ENCODE assay signal across 17 cellular contexts in the genomic region with DNA sequence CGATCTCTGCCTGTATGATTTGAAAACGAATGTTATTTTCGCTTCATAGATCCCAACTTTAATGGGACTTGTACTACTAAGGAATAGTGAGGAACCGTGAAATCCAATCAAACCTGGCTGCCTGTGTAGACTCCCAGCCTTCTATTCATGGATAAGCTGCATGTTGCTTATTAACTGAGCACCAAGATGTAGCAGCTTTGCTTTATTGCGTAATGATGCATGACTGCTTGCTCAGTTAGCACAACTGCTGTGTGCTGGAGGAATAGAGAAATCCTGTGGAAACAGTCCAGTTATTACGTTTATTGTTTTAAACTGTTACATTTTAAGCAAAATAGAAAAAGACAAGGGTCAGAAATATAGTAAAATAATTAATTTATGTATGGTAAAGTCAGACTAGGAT.
DNase-seq lines count a peak whose midpoint lies in the region; ATAC-seq and TF ChIP-seq lines count a peak whose summit lies in the region.
"Had no signal": no experiment of that assay in that cellular context is flagged by ENCODE, and none has a peak within 500 bp of the region (broad histone marks: within the 10 kb centered on the region; RNA-seq: fewer than 3 reads in every experiment).

No MANE protein-coding gene starts in this region.

- H3K9me3 ChIP-seq in HEK293 (ENCODE audit: control insufficient read depth, insufficient read depth, low read depth, low read length) (no peaks in the 10 kb centered on the region), OCI-LY7 (ENCODE audit: low read length) (no peaks in the 10 kb centered on the region)
- H3K9me3 ChIP-seq: HAP-1 had no signal

- H3K27ac ChIP-seq in HEK293 (ENCODE audit: extremely low read depth, low read depth, low read length), result no peak overlapping the region
- H3K27ac ChIP-seq in OCI-LY7 (ENCODE audit: low read depth, low read length, poor library complexity, severe bottlenecking), result no peak overlapping the region
- H3K27ac ChIP-seq: brain microvascular endothelial cell had no signal

- no peaks in the 10 kb centered on the region for H4K20me1 ChIP-seq in OCI-LY7 (ENCODE audit: insufficient read depth, low read length)

- no peaks in the 10 kb centered on the region for H3K9me2 ChIP-seq in OCI-LY7 (ENCODE audit: insufficient read depth, low read length)

- POLR2A ChIA-PET in HEK293 (lab: Yijun Ruan, JAX) (no interaction called here), OCI-LY7 (lab: Charles Lee) (interaction anchor here (1.4 kb wide), 1 partner anchor 11 kb away, joined by 3 read pairs; no protein-coding TSS in a partner anchor)

- 0 out of 2 replicates have a peak overlapping the region, but pooled peaks have one; percentile 8 for H3K4me2 ChIP-seq in OCI-LY7 (ENCODE audit: low read length)

- CTCF ChIA-PET in HEK293 (lab: Yijun Ruan, JAX), result no interaction called here
- CTCF ChIA-PET in OCI-LY7 (lab: Charles Lee; ENCODE audit: unreplicated experiment), result no interaction called here

- no peak overlapping the region for H2AFZ ChIP-seq in OCI-LY7 (ENCODE audit: low read length)

- H3K4me1 ChIP-seq in HEK293 (ENCODE audit: control insufficient read depth, insufficient read depth, low read length) (no peaks in the 10 kb centered on the region), OCI-LY7 (ENCODE audit: insufficient read depth, low read length, poor library complexity, severe bottlenecking) (peaks cover 11% of the 10 kb centered on the region)
- H3K4me1 ChIP-seq: HAP-1 had no signal

- H3K36me3 ChIP-seq in HEK293 (ENCODE audit: control insufficient read depth in 2 of 2, insufficient read depth in 1 of 2, low read length in 2 of 2), result no peaks in the 10 kb centered on the region
- H3K36me3 ChIP-seq in OCI-LY7 (ENCODE audit: insufficient read depth, low read length), result no peaks in the 10 kb centered on the region
- H3K36me3 ChIP-seq: brain microvascular endothelial cell, HAP-1 had no signal

- no peak for ATAC-seq in HG03139 (IDR thresholded peaks at IDR 0.05; ENCODE audit: unreplicated experiment)

- DNase-seq in OCI-LY7 (ENCODE audit: low spot score) (no peak), fibroblast of pulmonary artery (ENCODE audit: low read depth) (peak; percentile 39), renal cortical epithelial cell (ENCODE audit: low read depth) (peak; percentile 96), GM10266 (ENCODE audit: extremely low spot score) (no peak), GDM1 (lab: John Stamatoyannopoulos, UW) (no peak)
- DNase-seq: activated CD4-positive, alpha-beta T cell treated with anti-CD3 and anti-CD28 coated beads, Interleukin-2, amount 50 U/mL, for 4 hours; activated naive CD4-positive, alpha-beta T cell treated with anti-CD3 and anti-CD28 coated beads, Interleukin-2, amount 50 U/mL, for 16 hours; activated T-cell treated with anti-CD3 and anti-CD28 coated beads, Interleukin-2, amount 50 U/mL, for 1 hour; brain microvascular endothelial cell; CD4-positive, CD25-positive, alpha-beta regulatory T cell; DMS79 treated with DMSO at 0.1 percent for 48 hours; NCI-H1105 treated with DMSO at 0.1 percent for 48 hours; NCI-H345; stimulated activated CD4-positive, alpha-beta T cell treated with anti-CD3 and anti-CD28 coated beads, Interleukin-1b, Interleukin-23, amount 100 ng/mL, for 48 hours had no signal

- TF ChIP-seq CTCF in HEK293 (tag by site-specific recombination; IDR thresholded peaks at IDR 0.05) (no peak), OCI-LY7 (conservative IDR thresholded peaks at IDR 0.05; ENCODE audit: low read length) (no peak), fibroblast of pulmonary artery (IDR thresholded peaks at IDR 0.05; ENCODE audit: low read length, missing control alignments) (no peak), GM10266 (IDR thresholded peaks at IDR 0.05; ENCODE audit: control insufficient read depth, insufficient read depth, low read depth, missing control alignments) (no peak)

- BruUV-seq in OCI-LY7 (replicated peaks; lab: Mats Ljungman, UMichigan), result no TSS peak

- no peak overlapping the region for H3K4me3 ChIP-seq in HEK293 (ENCODE audit: low read depth, low read length)
- H3K4me3 ChIP-seq in OCI-LY7 (ENCODE audit: low read depth, low read length, poor library complexity, severe bottlenecking), result no peak overlapping the region
- no peak overlapping the region for H3K4me3 ChIP-seq in fibroblast of pulmonary artery (replicated peaks; ENCODE audit: low read depth, low read length)
- H3K4me3 ChIP-seq: HAP-1 had no signal

- intact Hi-C loops in OCI-LY7 (cut with micrococcal nuclease; ENCODE audit: unreplicated experiment), result no loop called here

- no peaks in the 10 kb centered on the region for H3K79me2 ChIP-seq in OCI-LY7 (ENCODE audit: insufficient read depth, low read depth, low read length)

TF ChIP-seq in HEK293, 187 proteins besides CTCF, POLR2A, EP300 and RAD21:
- TF ChIP-seq SCRT2 (tag by site-specific recombination; IDR thresholded peaks at IDR 0.05) (0 out of 2 replicates have a peak, but pooled peaks have one; percentile 26), ZNF302 (tag by site-specific recombination; IDR thresholded peaks at IDR 0.05; ENCODE audit: low read depth) (no peak), ZNF184 (tag by site-specific recombination; IDR thresholded peaks at IDR 0.05) (no peak), SP2 (tag by site-specific recombination; IDR thresholded peaks at IDR 0.05) (no peak), KLF10 (tag by site-specific recombination; IDR thresholded peaks at IDR 0.05) (no peak)
- TF ChIP-seq, protein P1, sequence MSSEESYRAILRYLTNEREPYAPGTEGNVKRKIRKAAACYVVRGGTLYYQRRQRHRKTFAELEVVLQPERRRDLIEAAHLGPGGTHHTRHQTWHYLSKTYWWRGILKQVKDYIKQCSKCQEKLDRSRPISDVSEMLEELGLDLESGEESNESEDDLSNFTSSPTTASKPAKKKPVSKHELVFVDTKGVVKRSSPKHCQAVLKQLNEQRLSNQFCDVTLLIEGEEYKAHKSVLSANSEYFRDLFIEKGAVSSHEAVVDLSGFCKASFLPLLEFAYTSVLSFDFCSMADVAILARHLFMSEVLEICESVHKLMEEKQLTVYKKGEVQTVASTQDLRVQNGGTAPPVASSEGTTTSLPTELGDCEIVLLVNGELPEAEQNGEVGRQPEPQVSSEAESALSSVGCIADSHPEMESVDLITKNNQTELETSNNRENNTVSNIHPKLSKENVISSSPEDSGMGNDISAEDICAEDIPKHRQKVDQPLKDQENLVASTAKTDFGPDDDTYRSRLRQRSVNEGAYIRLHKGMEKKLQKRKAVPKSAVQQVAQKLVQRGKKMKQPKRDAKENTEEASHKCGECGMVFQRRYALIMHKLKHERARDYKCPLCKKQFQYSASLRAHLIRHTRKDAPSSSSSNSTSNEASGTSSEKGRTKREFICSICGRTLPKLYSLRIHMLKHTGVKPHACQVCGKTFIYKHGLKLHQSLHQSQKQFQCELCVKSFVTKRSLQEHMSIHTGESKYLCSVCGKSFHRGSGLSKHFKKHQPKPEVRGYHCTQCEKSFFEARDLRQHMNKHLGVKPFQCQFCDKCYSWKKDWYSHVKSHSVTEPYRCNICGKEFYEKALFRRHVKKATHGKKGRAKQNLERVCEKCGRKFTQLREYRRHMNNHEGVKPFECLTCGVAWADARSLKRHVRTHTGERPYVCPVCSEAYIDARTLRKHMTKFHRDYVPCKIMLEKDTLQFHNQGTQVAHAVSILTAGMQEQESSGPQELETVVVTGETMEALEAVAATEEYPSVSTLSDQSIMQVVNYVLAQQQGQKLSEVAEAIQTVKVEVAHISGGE (tag by site-specific recombination; conservative IDR thresholded peaks at IDR 0.05; ENCODE audit: low read depth), result no peak
- TF ChIP-seq, protein P2, sequence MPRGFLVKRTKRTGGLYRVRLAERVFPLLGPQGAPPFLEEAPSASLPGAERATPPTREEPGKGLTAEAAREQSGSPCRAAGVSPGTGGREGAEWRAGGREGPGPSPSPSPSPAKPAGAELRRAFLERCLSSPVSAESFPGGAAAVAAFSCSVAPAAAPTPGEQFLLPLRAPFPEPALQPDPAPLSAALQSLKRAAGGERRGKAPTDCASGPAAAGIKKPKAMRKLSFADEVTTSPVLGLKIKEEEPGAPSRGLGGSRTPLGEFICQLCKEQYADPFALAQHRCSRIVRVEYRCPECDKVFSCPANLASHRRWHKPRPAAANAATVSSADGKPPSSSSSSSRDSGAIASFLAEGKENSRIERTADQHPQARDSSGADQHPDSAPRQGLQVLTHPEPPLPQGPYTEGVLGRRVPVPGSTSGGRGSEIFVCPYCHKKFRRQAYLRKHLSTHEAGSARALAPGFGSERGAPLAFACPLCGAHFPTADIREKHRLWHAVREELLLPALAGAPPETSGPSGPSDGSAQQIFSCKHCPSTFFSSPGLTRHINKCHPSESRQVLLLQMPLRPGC (tag by site-specific recombination; IDR thresholded peaks at IDR 0.05), result no peak

Comparison
In these comparisons a context has a peak if more than half of its experiments do, and no peak if none do; other contexts are left out.
1. DNase-seq: peak in fibroblast of pulmonary artery (single experiment) and renal cortical epithelial cell (single experiment); none in OCI-LY7 (single experiment), GM10266 (single experiment) and GDM1 (single experiment).